ENCODE assay signal across 8 cellular contexts in the genomic region with DNA sequence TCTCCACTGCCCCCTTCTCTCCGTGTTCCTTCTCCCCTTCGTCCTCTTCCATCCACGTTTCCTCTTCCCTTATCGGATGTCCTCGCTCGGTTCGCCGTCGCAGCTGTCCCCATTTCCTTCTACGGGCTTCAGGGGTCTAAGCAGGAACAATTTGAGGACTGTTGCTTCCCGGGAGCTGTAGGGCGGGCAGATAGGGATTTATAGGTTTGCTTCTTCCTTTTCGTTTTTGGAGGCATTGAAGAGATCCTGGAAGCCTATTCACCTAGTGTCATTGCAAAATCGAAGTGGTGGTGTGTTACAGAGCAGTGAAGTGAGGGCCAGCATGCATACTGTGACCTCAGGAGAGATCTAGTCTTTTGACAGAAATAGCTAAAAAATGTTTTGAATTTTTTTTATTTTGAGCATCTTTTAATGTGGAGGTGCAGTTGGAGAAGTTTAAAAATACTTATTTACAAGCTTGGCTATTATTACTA. TPM values are rescaled to one million over a fixed set of nuclear protein-coding genes. Genes with fewer than 3 reads are reported as not detected.
DNase-seq lines count a peak whose midpoint lies in the region; ATAC-seq and TF ChIP-seq lines count a peak whose summit lies in the region.

No MANE protein-coding gene starts in this region.

- no peaks in the 10 kb centered on the region for H3K27me3 ChIP-seq in CD8-positive, alpha-beta memory T cell (ENCODE audit: insufficient read depth, low read length, poor library complexity, severe bottlenecking)
- H3K27me3 ChIP-seq in HUES64 (ENCODE audit: insufficient read depth, low read length) (no peaks in the 10 kb centered on the region), right cardiac atrium (ENCODE audit: control insufficient read depth, insufficient read depth) (no peaks in the 10 kb centered on the region), sigmoid colon (no peaks in the 10 kb centered on the region)

- peaks cover 0 to 14% (median 0%) of the 10 kb centered on the region in 3 donors for H3K36me3 Mint-ChIP-seq in CD8-positive, alpha-beta memory T cell
- H3K36me3 Mint-ChIP-seq in activated T-helper 2 cell treated with anti-CD3 and anti-CD28 coated beads, Interferon-gamma antibody, Interleukin-2, Interleukin-4, amounts not matched to agents 10 μg/mL and 5 μg/mL and 100 μg/mL, durations not matched to agents 14 hours and 24 hours and 36 hours (ENCODE audit: low read depth): peaks cover 3% of the 10 kb centered on the region

- H3K36me3 ChIP-seq in CD8-positive, alpha-beta memory T cell (ENCODE audit: insufficient read depth, low read length): no peaks in the 10 kb centered on the region
- H3K36me3 ChIP-seq in HUES64 (ENCODE audit: insufficient read depth, low read length) (peaks cover 5% of the 10 kb centered on the region), sigmoid colon (peaks cover 0 to 4% (median 0%) of the 10 kb centered on the region in 4 donors)

- no peak for TF ChIP-seq CTCF in sigmoid colon (IDR thresholded peaks at IDR 0.05)
- no peak for TF ChIP-seq CTCF in omental fat pad (IDR thresholded peaks at IDR 0.05)

- H3K9me3 Mint-ChIP-seq in CD8-positive, alpha-beta memory T cell: no peaks in the 10 kb centered on the region
- H3K9me3 Mint-ChIP-seq in activated T-helper 2 cell treated with anti-CD3 and anti-CD28 coated beads, Interferon-gamma antibody, Interleukin-2, Interleukin-4, amounts not matched to agents 10 μg/mL and 5 μg/mL and 100 μg/mL, durations not matched to agents 14 hours and 24 hours and 36 hours: no peaks in the 10 kb centered on the region

- peak overlapping the region; percentile 76 for H3K27ac ChIP-seq in CD8-positive, alpha-beta memory T cell (ENCODE audit: low read depth, low read length)
- H3K27ac ChIP-seq in HUES64 (ENCODE audit: low read depth, low read length): no peak overlapping the region
- peak overlapping the region; percentile 91 for H3K27ac ChIP-seq in right cardiac atrium (ENCODE audit: low read length)
- peak overlapping the region; percentile 92 to 96 (median 94) for H3K27ac ChIP-seq in sigmoid colon

- H3K4me1 ChIP-seq in CD8-positive, alpha-beta memory T cell (ENCODE audit: insufficient read depth, low read length): peaks cover 18% of the 10 kb centered on the region
- H3K4me1 ChIP-seq in HUES64 (ENCODE audit: insufficient read depth, low read length) (peaks cover 4% of the 10 kb centered on the region), right cardiac atrium (ENCODE audit: control insufficient read depth, insufficient read depth, low read length) (peaks cover 4% of the 10 kb centered on the region), sigmoid colon (peaks cover 0 to 41% (median 28%) of the 10 kb centered on the region in 4 donors)

- TF ChIP-seq EP300 in sigmoid colon (IDR thresholded peaks at IDR 0.05): no peak

- WGBS in HUES64: 2% methylated on average over 14 of the region's 14 CpGs
- WGBS in right cardiac atrium: under 1% methylated on average over 14 of the region's 14 CpGs
- WGBS in sigmoid colon, 2 donors: 1 to 2% methylated on average over 14 of the region's 14 CpGs

- peak overlapping the region; percentile 87 for H3K4me3 ChIP-seq in CD8-positive, alpha-beta memory T cell (ENCODE audit: low read length)
- peak overlapping the region; percentile 93 for H3K4me3 ChIP-seq in HUES64 (ENCODE audit: low read length)
- peak overlapping the region; percentile 80 for H3K4me3 ChIP-seq in right cardiac atrium (ENCODE audit: low read length)
- H3K4me3 ChIP-seq in sigmoid colon: peak overlapping the region; percentile 61 to 97 (median 88)

- peak overlapping the region; percentile 90 for H3K9ac ChIP-seq in HUES64 (ENCODE audit: low read depth, low read length)

- peaks cover 3 to 12% of the 10 kb centered on the region in 2 donors for H3K27me3 Mint-ChIP-seq in CD8-positive, alpha-beta memory T cell
- no peaks in the 10 kb centered on the region for H3K27me3 Mint-ChIP-seq in activated T-helper 2 cell treated with anti-CD3 and anti-CD28 coated beads, Interferon-gamma antibody, Interleukin-2, Interleukin-4, amounts not matched to agents 10 μg/mL and 5 μg/mL and 100 μg/mL, durations not matched to agents 14 hours and 24 hours and 36 hours (ENCODE audit: low read depth)

- H3K9me3 ChIP-seq in CD8-positive, alpha-beta memory T cell (ENCODE audit: low read length): no peaks in the 10 kb centered on the region
- H3K9me3 ChIP-seq in HUES64 (ENCODE audit: insufficient read depth, low read depth, low read length): no peaks in the 10 kb centered on the region
- H3K9me3 ChIP-seq in right cardiac atrium (ENCODE audit: control insufficient read depth, low read length): no peaks in the 10 kb centered on the region
- no peaks in the 10 kb centered on the region for H3K9me3 ChIP-seq in sigmoid colon

- H3K4me1 Mint-ChIP-seq in CD8-positive, alpha-beta memory T cell: peaks cover 33 to 48% (median 40%) of the 10 kb centered on the region in 3 donors
- peaks cover 25% of the 10 kb centered on the region for H3K4me1 Mint-ChIP-seq in activated T-helper 2 cell treated with anti-CD3 and anti-CD28 coated beads, Interferon-gamma antibody, Interleukin-2, Interleukin-4, amounts not matched to agents 10 μg/mL and 5 μg/mL and 100 μg/mL, durations not matched to agents 14 hours and 24 hours and 36 hours (ENCODE audit: low read depth)

- peak in 1 of 5 donors; percentile 6 for DNase-seq in CD8-positive, alpha-beta memory T cell
- DNase-seq in activated T-helper 2 cell treated with anti-CD3 and anti-CD28 coated beads, Interferon-gamma antibody, Interleukin-2, Interleukin-4, amounts not matched to agents 10 μg/mL and 5 μg/mL and 100 μg/mL, durations not matched to agents 14 hours and 24 hours and 36 hours (ENCODE audit: low spot score): no peak
- DNase-seq in right cardiac atrium (peak in 1 of 3 donors; percentile 50), sigmoid colon (no peak), RPMI8226 (no peak), omental fat pad (ENCODE audit: low spot score) (no peak), T-helper 9 cell (no peak)

- peak overlapping the region; percentile 83 to 97 (median 92) for H3K4me3 Mint-ChIP-seq in CD8-positive, alpha-beta memory T cell
- H3K4me3 Mint-ChIP-seq in activated T-helper 2 cell treated with anti-CD3 and anti-CD28 coated beads, Interferon-gamma antibody, Interleukin-2, Interleukin-4, amounts not matched to agents 10 μg/mL and 5 μg/mL and 100 μg/mL, durations not matched to agents 14 hours and 24 hours and 36 hours (ENCODE audit: low read depth): peak overlapping the region; percentile 93

- ATAC-seq in right cardiac atrium (peak; percentile 4 to 10), omental fat pad (ENCODE audit: low FRiP score) (no peak)

- TF ChIP-seq POLR2A in sigmoid colon (IDR thresholded peaks at IDR 0.05): no peak

- intact Hi-C loops in activated T-helper 2 cell treated with anti-CD3 and anti-CD28 coated beads, Interferon-gamma antibody, Interleukin-2, Interleukin-4, amounts not matched to agents 10 μg/mL and 5 μg/mL and 100 μg/mL, durations not matched to agents 14 hours and 24 hours and 36 hours (cut with micrococcal nuclease): loop anchor here (2.0 to 5.0 kb wide), 2 partner anchors 24 to 600 kb away; partner anchors contain the start of gene LRP8
- intact Hi-C loops in right cardiac atrium (cut with DNase I): no loop called here
- intact Hi-C loops in sigmoid colon (cut with DNase I): no loop called here

- peak overlapping the region; percentile 84 to 95 (median 90) for H3K27ac Mint-ChIP-seq in CD8-positive, alpha-beta memory T cell
- H3K27ac Mint-ChIP-seq in activated T-helper 2 cell treated with anti-CD3 and anti-CD28 coated beads, Interferon-gamma antibody, Interleukin-2, Interleukin-4, amounts not matched to agents 10 μg/mL and 5 μg/mL and 100 μg/mL, durations not matched to agents 14 hours and 24 hours and 36 hours: peak overlapping the region; percentile 70

- CTCF ChIA-PET in CD8-positive, alpha-beta memory T cell (lab: Charles Lee): interaction anchor here (1.6 kb wide), 1 partner anchor 28 kb away, joined by 5 read pairs; the partner anchor contains the start of gene COA7

- POLR2A ChIA-PET in CD8-positive, alpha-beta memory T cell (lab: Charles Lee): interaction anchor here (1.1 to 2.3 kb wide), 2 partner anchors 24 kb away, joined by 5 to 15 read pairs; no protein-coding TSS in a partner anchor

RNA-seq across cellular contexts. Expression of gene ZYG11B, which starts 0.9 kb away (rescaled TPM):
- total RNA-seq in CD8-positive, alpha-beta memory T cell: 10 to 100 TPM; 11.2 to 11.9 TPM
- polyA plus RNA-seq in CD8-positive, alpha-beta memory T cell: 11.5 TPM
- 10.5 TPM for polyA plus RNA-seq in HUES64 (2013, experiment 1 of 2)
- 10.1 TPM for polyA plus RNA-seq in HUES64 (2013, experiment 2 of 2)
- total RNA-seq in activated T-helper 2 cell treated with anti-CD3 and anti-CD28 coated beads, Interferon-gamma antibody, Interleukin-2, Interleukin-4, amounts not matched to agents 10 μg/mL and 5 μg/mL and 100 μg/mL, durations not matched to agents 14 hours and 24 hours and 36 hours: 12.7 and 13.2 TPM in 2 replicates
- total RNA-seq in right cardiac atrium (10 to 100 TPM; 41.9 to 58.7 (median 54.7) TPM), sigmoid colon (10 to 100 TPM; 55.0 to 78.1 (median 70.0) TPM), omental fat pad (10 to 100 TPM; 23.4 to 46.2 (median 42.1) TPM)
- polyA plus RNA-seq in right cardiac atrium (17.8 TPM), sigmoid colon (1 to 10 TPM; 4.2 to 9.1 (median 7.4) TPM)

RNA-seq across cellular contexts. Expression of gene COA7, which starts 29.0 kb away (rescaled TPM):
- 10 to 100 TPM; 39.8 to 41.2 TPM for total RNA-seq in CD8-positive, alpha-beta memory T cell
- 3.2 TPM for polyA plus RNA-seq in CD8-positive, alpha-beta memory T cell
- polyA plus RNA-seq in HUES64 (2013, experiment 1 of 2): 25.3 TPM
- polyA plus RNA-seq in HUES64 (2013, experiment 2 of 2): 24.0 TPM
- total RNA-seq in activated T-helper 2 cell treated with anti-CD3 and anti-CD28 coated beads, Interferon-gamma antibody, Interleukin-2, Interleukin-4, amounts not matched to agents 10 μg/mL and 5 μg/mL and 100 μg/mL, durations not matched to agents 14 hours and 24 hours and 36 hours: 31.5 and 34.2 TPM in 2 replicates
- total RNA-seq in right cardiac atrium: 10 to 100 TPM; 14.9 to 16.4 (median 15.5) TPM
- polyA plus RNA-seq in right cardiac atrium: 6.5 TPM
- total RNA-seq in sigmoid colon: 1 to 10 TPM; 6.9 to 8.2 (median 7.9) TPM
- polyA plus RNA-seq in sigmoid colon: 10 to 100 TPM in 2 of 3 donors, 1 to 10 TPM in 1; 8.4 to 16.4 (median 12.3) TPM
- 10 to 100 TPM in 3 of 4 donors, 1 to 10 TPM in 1; 8.2 to 26.5 (median 14.0) TPM for total RNA-seq in omental fat pad
